1 cellular context compared by ENCODE assay signal in the genomic region with DNA sequence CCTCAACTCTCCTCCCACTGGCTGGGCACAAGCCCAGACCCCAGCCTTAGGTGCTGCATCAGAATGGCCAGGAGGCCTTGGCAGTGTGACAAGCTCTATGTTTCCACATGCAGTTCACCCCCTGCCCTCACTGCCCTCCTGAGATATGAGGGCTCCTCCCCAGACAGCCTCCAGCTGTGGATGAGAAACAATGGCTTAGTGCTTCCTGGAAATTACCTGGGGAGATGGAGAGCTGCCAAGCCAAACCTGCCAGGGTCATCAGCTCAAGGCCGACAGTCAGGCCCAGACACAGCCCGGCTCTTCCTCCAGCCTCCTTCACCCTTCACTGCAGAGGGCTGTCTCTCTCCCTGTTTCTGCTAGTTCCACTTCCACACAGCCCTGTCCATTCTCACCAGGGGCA.
TF ChIP-seq lines count a peak whose summit lies in the region.

No MANE protein-coding gene starts in this region.

TF ChIP-seq in HepG2, 621 proteins besides CTCF, POLR2A, EP300 and RAD21 (continued from another document):
- TF ChIP-seq, protein P1, sequence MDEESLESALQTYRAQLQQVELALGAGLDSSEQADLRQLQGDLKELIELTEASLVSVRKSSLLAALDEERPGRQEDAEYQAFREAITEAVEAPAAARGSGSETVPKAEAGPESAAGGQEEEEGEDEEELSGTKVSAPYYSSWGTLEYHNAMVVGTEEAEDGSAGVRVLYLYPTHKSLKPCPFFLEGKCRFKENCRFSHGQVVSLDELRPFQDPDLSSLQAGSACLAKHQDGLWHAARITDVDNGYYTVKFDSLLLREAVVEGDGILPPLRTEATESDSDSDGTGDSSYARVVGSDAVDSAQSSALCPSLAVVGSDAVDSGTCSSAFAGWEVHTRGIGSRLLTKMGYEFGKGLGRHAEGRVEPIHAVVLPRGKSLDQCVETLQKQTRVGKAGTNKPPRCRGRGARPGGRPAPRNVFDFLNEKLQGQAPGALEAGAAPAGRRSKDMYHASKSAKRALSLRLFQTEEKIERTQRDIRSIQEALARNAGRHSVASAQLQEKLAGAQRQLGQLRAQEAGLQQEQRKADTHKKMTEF (CRISPR knock-in tag; IDR thresholded peaks at IDR 0.05), result peak; percentile 75; the same call in 1 of the 2 replicates
- TF ChIP-seq NR2C2 (CRISPR knock-in tag; IDR thresholded peaks at IDR 0.05; ENCODE audit: borderline replicate concordance) (peak; percentile 19; the same call in 1 of the 2 replicates), ZNF256 (CRISPR knock-in tag; conservative IDR thresholded peaks at IDR 0.05) (no peak), ZMYM2 (CRISPR knock-in tag; IDR thresholded peaks at IDR 0.05) (peak; percentile 70), KDM1A (CRISPR knock-in tag; IDR thresholded peaks at IDR 0.05) (peak; percentile 38; the same call in 1 of the 2 replicates), ZNF263 (CRISPR knock-in tag; IDR thresholded peaks at IDR 0.05) (peak; percentile 94), CBX1 (IDR thresholded peaks at IDR 0.05; ENCODE audit: low read depth) (no peak), ZKSCAN1 (IDR thresholded peaks at IDR 0.05; ENCODE audit: low read length) (no peak), ZNF746 (CRISPR knock-in tag; IDR thresholded peaks at IDR 0.05) (0 out of 2 replicates have a peak, but pooled peaks have one; percentile 34)
- TF ChIP-seq, protein P2, sequence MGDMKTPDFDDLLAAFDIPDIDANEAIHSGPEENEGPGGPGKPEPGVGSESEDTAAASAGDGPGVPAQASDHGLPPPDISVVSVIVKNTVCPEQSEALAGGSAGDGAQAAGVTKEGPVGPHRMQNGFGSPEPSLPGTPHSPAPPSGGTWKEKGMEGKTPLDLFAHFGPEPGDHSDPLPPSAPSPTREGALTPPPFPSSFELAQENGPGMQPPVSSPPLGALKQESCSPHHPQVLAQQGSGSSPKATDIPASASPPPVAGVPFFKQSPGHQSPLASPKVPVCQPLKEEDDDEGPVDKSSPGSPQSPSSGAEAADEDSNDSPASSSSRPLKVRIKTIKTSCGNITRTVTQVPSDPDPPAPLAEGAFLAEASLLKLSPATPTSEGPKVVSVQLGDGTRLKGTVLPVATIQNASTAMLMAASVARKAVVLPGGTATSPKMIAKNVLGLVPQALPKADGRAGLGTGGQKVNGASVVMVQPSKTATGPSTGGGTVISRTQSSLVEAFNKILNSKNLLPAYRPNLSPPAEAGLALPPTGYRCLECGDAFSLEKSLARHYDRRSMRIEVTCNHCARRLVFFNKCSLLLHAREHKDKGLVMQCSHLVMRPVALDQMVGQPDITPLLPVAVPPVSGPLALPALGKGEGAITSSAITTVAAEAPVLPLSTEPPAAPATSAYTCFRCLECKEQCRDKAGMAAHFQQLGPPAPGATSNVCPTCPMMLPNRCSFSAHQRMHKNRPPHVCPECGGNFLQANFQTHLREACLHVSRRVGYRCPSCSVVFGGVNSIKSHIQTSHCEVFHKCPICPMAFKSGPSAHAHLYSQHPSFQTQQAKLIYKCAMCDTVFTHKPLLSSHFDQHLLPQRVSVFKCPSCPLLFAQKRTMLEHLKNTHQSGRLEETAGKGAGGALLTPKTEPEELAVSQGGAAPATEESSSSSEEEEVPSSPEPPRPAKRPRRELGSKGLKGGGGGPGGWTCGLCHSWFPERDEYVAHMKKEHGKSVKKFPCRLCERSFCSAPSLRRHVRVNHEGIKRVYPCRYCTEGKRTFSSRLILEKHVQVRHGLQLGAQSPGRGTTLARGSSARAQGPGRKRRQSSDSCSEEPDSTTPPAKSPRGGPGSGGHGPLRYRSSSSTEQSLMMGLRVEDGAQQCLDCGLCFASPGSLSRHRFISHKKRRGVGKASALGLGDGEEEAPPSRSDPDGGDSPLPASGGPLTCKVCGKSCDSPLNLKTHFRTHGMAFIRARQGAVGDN (CRISPR knock-in tag; IDR thresholded peaks at IDR 0.05), result peak; percentile 69
- TF ChIP-seq, protein P3, sequence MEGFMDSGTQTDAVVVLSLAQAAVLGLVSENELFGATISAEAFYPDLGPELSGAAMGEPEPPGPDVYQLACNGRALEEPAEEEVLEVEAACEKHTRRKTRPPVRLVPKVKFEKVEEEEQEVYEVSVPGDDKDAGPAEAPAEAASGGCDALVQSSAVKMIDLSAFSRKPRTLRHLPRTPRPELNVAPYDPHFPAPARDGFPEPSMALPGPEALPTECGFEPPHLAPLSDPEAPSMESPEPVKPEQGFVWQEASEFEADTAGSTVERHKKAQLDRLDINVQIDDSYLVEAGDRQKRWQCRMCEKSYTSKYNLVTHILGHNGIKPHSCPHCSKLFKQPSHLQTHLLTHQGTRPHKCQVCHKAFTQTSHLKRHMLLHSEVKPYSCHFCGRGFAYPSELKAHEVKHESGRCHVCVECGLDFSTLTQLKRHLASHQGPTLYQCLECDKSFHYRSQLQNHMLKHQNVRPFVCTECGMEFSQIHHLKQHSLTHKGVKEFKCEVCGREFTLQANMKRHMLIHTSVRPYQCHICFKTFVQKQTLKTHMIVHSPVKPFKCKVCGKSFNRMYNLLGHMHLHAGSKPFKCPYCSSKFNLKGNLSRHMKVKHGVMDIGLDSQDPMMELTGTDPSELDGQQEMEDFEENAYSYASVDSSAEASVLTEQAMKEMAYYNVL (CRISPR knock-in tag; IDR thresholded peaks at IDR 0.05; ENCODE audit: borderline replicate concordance), result 0 out of 2 replicates have a peak, but pooled peaks have one; percentile 64
- TF ChIP-seq, protein P4, sequence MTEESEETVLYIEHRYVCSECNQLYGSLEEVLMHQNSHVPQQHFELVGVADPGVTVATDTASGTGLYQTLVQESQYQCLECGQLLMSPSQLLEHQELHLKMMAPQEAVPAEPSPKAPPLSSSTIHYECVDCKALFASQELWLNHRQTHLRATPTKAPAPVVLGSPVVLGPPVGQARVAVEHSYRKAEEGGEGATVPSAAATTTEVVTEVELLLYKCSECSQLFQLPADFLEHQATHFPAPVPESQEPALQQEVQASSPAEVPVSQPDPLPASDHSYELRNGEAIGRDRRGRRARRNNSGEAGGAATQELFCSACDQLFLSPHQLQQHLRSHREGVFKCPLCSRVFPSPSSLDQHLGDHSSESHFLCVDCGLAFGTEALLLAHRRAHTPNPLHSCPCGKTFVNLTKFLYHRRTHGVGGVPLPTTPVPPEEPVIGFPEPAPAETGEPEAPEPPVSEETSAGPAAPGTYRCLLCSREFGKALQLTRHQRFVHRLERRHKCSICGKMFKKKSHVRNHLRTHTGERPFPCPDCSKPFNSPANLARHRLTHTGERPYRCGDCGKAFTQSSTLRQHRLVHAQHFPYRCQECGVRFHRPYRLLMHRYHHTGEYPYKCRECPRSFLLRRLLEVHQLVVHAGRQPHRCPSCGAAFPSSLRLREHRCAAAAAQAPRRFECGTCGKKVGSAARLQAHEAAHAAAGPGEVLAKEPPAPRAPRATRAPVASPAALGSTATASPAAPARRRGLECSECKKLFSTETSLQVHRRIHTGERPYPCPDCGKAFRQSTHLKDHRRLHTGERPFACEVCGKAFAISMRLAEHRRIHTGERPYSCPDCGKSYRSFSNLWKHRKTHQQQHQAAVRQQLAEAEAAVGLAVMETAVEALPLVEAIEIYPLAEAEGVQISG (CRISPR knock-in tag; IDR thresholded peaks at IDR 0.05), result peak; percentile 51
- TF ChIP-seq, protein P5, sequence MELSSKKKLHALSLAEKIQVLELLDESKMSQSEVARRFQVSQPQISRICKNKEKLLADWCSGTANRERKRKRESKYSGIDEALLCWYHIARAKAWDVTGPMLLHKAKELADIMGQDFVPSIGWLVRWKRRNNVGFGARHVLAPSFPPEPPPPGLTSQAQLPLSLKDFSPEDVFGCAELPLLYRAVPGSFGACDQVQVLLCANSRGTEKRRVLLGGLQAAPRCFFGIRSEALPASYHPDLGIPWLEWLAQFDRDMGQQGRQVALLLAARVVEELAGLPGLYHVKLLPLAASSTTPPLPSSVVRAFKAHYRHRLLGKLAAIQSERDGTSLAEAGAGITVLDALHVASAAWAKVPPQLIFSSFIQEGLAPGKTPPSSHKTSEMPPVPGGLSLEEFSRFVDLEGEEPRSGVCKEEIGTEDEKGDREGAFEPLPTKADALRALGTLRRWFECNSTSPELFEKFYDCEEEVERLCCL (CRISPR knock-in tag; IDR thresholded peaks at IDR 0.05; ENCODE audit: borderline replicate concordance), result no peak
